ENCODE assay signal across 8 cellular contexts in the genomic region with DNA sequence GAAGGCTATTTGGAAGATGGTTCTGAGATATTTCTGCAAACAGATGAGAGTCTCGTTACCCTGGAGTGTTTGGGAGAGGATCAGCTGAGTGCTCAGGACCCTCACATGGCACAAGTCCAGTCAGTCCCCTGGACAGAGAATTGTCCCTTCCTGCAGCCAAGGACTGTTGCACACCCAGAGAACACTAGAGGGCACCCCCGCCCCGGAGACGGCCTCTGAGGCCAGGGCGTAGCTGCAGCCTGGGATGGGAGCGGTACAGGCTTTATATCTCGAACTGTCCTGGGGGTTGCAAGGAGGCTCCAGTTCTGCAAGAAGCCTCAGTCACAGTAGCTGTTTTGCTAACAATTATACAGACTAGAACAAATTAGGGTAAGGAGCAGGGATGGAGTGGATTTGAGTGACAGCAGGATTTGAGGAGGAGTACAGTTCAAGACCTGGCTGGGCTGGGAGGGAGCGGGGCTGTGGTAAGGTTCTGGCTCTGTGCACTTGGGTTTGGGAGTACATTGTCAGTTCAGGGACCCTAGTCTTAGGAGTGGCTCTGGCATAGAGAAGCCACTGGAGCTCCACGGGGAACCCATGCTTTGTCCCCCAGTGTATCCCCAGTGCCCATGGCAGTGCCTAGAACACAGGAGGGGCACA.
DNase-seq lines count a peak whose midpoint lies in the region; ATAC-seq and TF ChIP-seq lines count a peak whose summit lies in the region.

No MANE protein-coding gene starts in this region.

- H3K9me3 ChIP-seq in OCI-LY7 (ENCODE audit: low read length), result no peaks in the 10 kb centered on the region
- H3K9me3 ChIP-seq in gastrocnemius medialis, result no peaks in the 10 kb centered on the region

- intact Hi-C loops in OCI-LY7 (cut with micrococcal nuclease; ENCODE audit: unreplicated experiment), result loop anchor here (1.0 to 2.0 kb wide), 2 partner anchors 50 to 70 kb away; no protein-coding TSS in a partner anchor
- intact Hi-C loops in gastrocnemius medialis (cut with DNase I; ENCODE audit: low total_unique reads), result loop anchor here (1.0 to 10.0 kb wide), 3 partner anchors 50 to 332 kb away; no protein-coding TSS in a partner anchor

- BruUV-seq in OCI-LY7 (replicated peaks; lab: Mats Ljungman, UMichigan), result no TSS peak

- ATAC-seq in gastrocnemius medialis (peak; percentile 65 to 66), GM21717 (IDR thresholded peaks at IDR 0.05; ENCODE audit: unreplicated experiment) (no peak)

- H3K4me1 ChIP-seq in OCI-LY7 (ENCODE audit: insufficient read depth, low read length, poor library complexity, severe bottlenecking) (no peaks in the 10 kb centered on the region), gastrocnemius medialis (peaks cover 17 to 21% of the 10 kb centered on the region in 2 donors)

- no peak overlapping the region for H3K4me2 ChIP-seq in OCI-LY7 (ENCODE audit: low read length)

- CTCF ChIA-PET in OCI-LY7 (lab: Charles Lee; ENCODE audit: unreplicated experiment), result interaction anchor here (1.0 to 2.0 kb wide), 3 partner anchors 10 to 71 kb away, joined by 3 to 10 read pairs (median 9); no protein-coding TSS in a partner anchor

- H3K27ac ChIP-seq in OCI-LY7 (ENCODE audit: low read depth, low read length, poor library complexity, severe bottlenecking) (no peak overlapping the region), gastrocnemius medialis (peak overlapping the region; percentile 37 to 76 (median 43))

- no peaks in the 10 kb centered on the region for H3K27me3 ChIP-seq in gastrocnemius medialis

- in situ Hi-C loops in KBM-7 (cut with MboI; ENCODE audit: low pct_unique_long_range_greater_than_20kb, low sequenced_read_pairs) (loop anchor here (10.0 kb wide), 1 partner anchor 52 kb away; no protein-coding TSS in a partner anchor), gastrocnemius medialis (cut with MboI; ENCODE audit: low sequenced_read_pairs in 4 of 4) (loop anchor here (5.0 to 10.0 kb wide), 3 partner anchors 62 to 75 kb away; no protein-coding TSS in a partner anchor)

- TF ChIP-seq CTCF in OCI-LY7 (conservative IDR thresholded peaks at IDR 0.05; ENCODE audit: low read length), result peak; percentile 86
- TF ChIP-seq CTCF in gastrocnemius medialis (IDR thresholded peaks at IDR 0.05 in 4 of 5, conservative IDR thresholded peaks at IDR 0.05 in 1 of 5), result peak; percentile 61 to 89 (median 80)

- H3K4me3 ChIP-seq in OCI-LY7 (ENCODE audit: low read depth, low read length, poor library complexity, severe bottlenecking) (no peak overlapping the region), gastrocnemius medialis (no peak overlapping the region)

- peak; percentile 9 for DNase-seq in activated T-cell treated with anti-CD3 and anti-CD28 coated beads for 1 hour (ENCODE audit: low read depth)
- no peak for DNase-seq in activated T-cell treated with anti-CD3 and anti-CD28 coated beads for 4 hours
- peak; percentile 70 for DNase-seq in KBM-7
- peak; percentile 50 for DNase-seq in OCI-LY7 (ENCODE audit: low spot score)
- peak; percentile 90 for DNase-seq in astrocyte of the hippocampus (ENCODE audit: low read depth, low spot score)
- peak; percentile 60 to 68 for DNase-seq in hippocampal formation (lab: John Stamatoyannopoulos, UW)
- peak; percentile 48 to 50 for DNase-seq in gastrocnemius medialis

- POLR2A ChIA-PET in OCI-LY7 (lab: Charles Lee), result interaction anchor here (0.6 kb wide), 1 partner anchor 10 kb away, joined by 3 read pairs; no protein-coding TSS in a partner anchor

- no peak overlapping the region for H2AFZ ChIP-seq in OCI-LY7 (ENCODE audit: low read length)

- H3K36me3 ChIP-seq in OCI-LY7 (ENCODE audit: insufficient read depth, low read length) (no peaks in the 10 kb centered on the region), gastrocnemius medialis (no peaks in the 10 kb centered on the region)

- H3K79me2 ChIP-seq in OCI-LY7 (ENCODE audit: insufficient read depth, low read depth, low read length), result no peaks in the 10 kb centered on the region

- no peak for TF ChIP-seq POLR2A in gastrocnemius medialis (IDR thresholded peaks at IDR 0.05)

- H3K9me2 ChIP-seq in OCI-LY7 (ENCODE audit: insufficient read depth, low read length), result no peaks in the 10 kb centered on the region

- H4K20me1 ChIP-seq in OCI-LY7 (ENCODE audit: insufficient read depth, low read length), result no peaks in the 10 kb centered on the region
